In genomic region chr5:150138551-150139265, GRCh38 we compare ENCODE assay signal across 9 cellular contexts. TPM values are rescaled to one million over a fixed set of nuclear protein-coding genes. Genes with fewer than 3 reads are reported as not detected.
A peak's percentile ranks its signal among the peaks of the same experiment; 100 is the strongest.
DNase-seq lines count a peak whose midpoint lies in the region; ATAC-seq and TF ChIP-seq lines count a peak whose summit lies in the region.
"Had no signal": no experiment of that assay in that cellular context is flagged by ENCODE, and none has a peak within 500 bp of the region (broad histone marks: within the 10 kb centered on the region; RNA-seq: fewer than 3 reads in every experiment).

No MANE protein-coding gene starts in this region.

- H3K9me2 ChIP-seq in hepatocyte (replicated peaks; ENCODE audit: insufficient read depth) (no peaks in the 10 kb centered on the region), PC-3 (replicated peaks; ENCODE audit: low read length) (no peaks in the 10 kb centered on the region)

- no peaks in the 10 kb centered on the region for H3F3A ChIP-seq in PC-3 (ENCODE audit: low read length, unreplicated experiment)

- H3K9me3 ChIP-seq in ascending aorta, result no peaks in the 10 kb centered on the region
- H3K9me3 ChIP-seq in hepatocyte (ENCODE audit: low read depth), result no peaks in the 10 kb centered on the region
- H3K9me3 ChIP-seq in WERI-Rb-1 (ENCODE audit: severe bottlenecking), result no peaks in the 10 kb centered on the region
- H3K9me3 ChIP-seq in PC-3 (ENCODE audit: low read length), result no peaks in the 10 kb centered on the region

- CTCF ChIA-PET in PC-3 (lab: Charles Lee), result no interaction called here

- no peak overlapping the region for H2AFZ ChIP-seq in hepatocyte
- no peak overlapping the region for H2AFZ ChIP-seq in PC-3 (ENCODE audit: low read length)

- ATAC-seq in PC-3, result no peak

- no peak overlapping the region for H3K9ac ChIP-seq in PC-3 (ENCODE audit: low read length)

- H3K27ac ChIP-seq in ascending aorta (peak overlapping the region; percentile 98 to 99), hepatocyte (peak overlapping the region; percentile 93), WERI-Rb-1 (no peak overlapping the region), PC-3 (ENCODE audit: low read length) (no peak overlapping the region)

- H3K4me3 ChIP-seq in ascending aorta (peak overlapping the region; percentile 0 to 43), hepatocyte (no peak overlapping the region), WERI-Rb-1 (ENCODE audit: low read depth, low read length) (no peak overlapping the region), PC-3 (ENCODE audit: low read length) (no peak overlapping the region)

- intact Hi-C loops in ascending aorta (cut with DNase I) (loop anchor here (2.0 to 10.0 kb wide), 2 partner anchors 16 to 1536 kb away; partner anchors contain the start of gene PDGFRB), PC-3 (cut with micrococcal nuclease) (loop anchor here (10.0 kb wide), 1 partner anchor 296 kb away; no protein-coding TSS in a partner anchor)

- POLR2A ChIA-PET in PC-3 (lab: Charles Lee; ENCODE audit: unreplicated experiment), result no interaction called here

- H3K79me2 ChIP-seq in hepatocyte, result peaks cover 20% of the 10 kb centered on the region
- no peaks in the 10 kb centered on the region for H3K79me2 ChIP-seq in PC-3 (ENCODE audit: low read length)

- H3K4me2 ChIP-seq in hepatocyte (peak overlapping the region; percentile 51), PC-3 (ENCODE audit: low read length) (no peak overlapping the region)

- H4K20me1 ChIP-seq in hepatocyte (ENCODE audit: insufficient read depth, poor library complexity, severe bottlenecking), result no peaks in the 10 kb centered on the region
- no peaks in the 10 kb centered on the region for H4K20me1 ChIP-seq in PC-3 (ENCODE audit: low read length)

- BruUV-seq in PC-3 (replicated peaks; lab: Mats Ljungman, UMichigan), result no TSS peak

- H3K36me3 ChIP-seq in ascending aorta, result peaks cover 3 to 29% of the 10 kb centered on the region in 2 donors
- H3K36me3 ChIP-seq in hepatocyte (replicated peaks; ENCODE audit: insufficient read depth, low read depth), result no peaks in the 10 kb centered on the region
- H3K36me3 ChIP-seq in WERI-Rb-1, result no peaks in the 10 kb centered on the region
- no peaks in the 10 kb centered on the region for H3K36me3 ChIP-seq in PC-3 (ENCODE audit: low read depth, low read length)

- H3K27me3 ChIP-seq in ascending aorta (no peaks in the 10 kb centered on the region), hepatocyte (no peaks in the 10 kb centered on the region), WERI-Rb-1 (ENCODE audit: insufficient read depth, low read depth, severe bottlenecking) (no peaks in the 10 kb centered on the region), PC-3 (ENCODE audit: low read length) (no peaks in the 10 kb centered on the region)

- TF ChIP-seq CTCF in ascending aorta (IDR thresholded peaks at IDR 0.05) (no peak), hepatocyte (IDR thresholded peaks at IDR 0.05; ENCODE audit: poor library complexity) (no peak), WERI-Rb-1 (IDR thresholded peaks at IDR 0.05; ENCODE audit: low read depth, low read length) (no peak), PC-3 (conservative IDR thresholded peaks at IDR 0.05; ENCODE audit: low read depth, low read length) (no peak)

- WGBS in hepatocyte (ENCODE audit: low lambda C conversion rate, missing lambda C conversion rate), result 20% methylated on average over 9 of the region's 10 CpGs

- peaks cover 72 to 95% of the 10 kb centered on the region in 2 donors for H3K4me1 ChIP-seq in ascending aorta
- H3K4me1 ChIP-seq in hepatocyte (ENCODE audit: insufficient read depth), result peaks cover 71% of the 10 kb centered on the region
- H3K4me1 ChIP-seq in PC-3 (ENCODE audit: insufficient read depth, low read length), result peaks cover 8% of the 10 kb centered on the region

- DNase-seq in EH (ENCODE audit: low read depth) (peak; percentile 98), ascending aorta (ENCODE audit: low spot score in 2 of 2) (peak in 1 of 2 donors; percentile 93), hepatocyte (ENCODE audit: low spot score) (peak; percentile 84), renal cortical epithelial cell (ENCODE audit: low read depth) (peak; percentile 65), WERI-Rb-1 (no peak), AML-193 (lab: John Stamatoyannopoulos, UW) (no peak), PC-3 (no peak), NCI-H510A treated with DMSO at 0.1 percent for 48 hours (lab: John Stamatoyannopoulos, UW) (no peak)

RNA-seq across cellular contexts. Expression of gene PDGFRB, which starts 16.9 kb away (rescaled TPM):
- total RNA-seq in ascending aorta (341 TPM), hepatocyte (36.8 and 55.1 TPM in 2 replicates), renal cortical epithelial cell (0.30 and 0.52 TPM in 2 replicates), PC-3 (2014; rRNA removed) (0.12 and 0.66 TPM in 2 replicates)
- 55.2 and 62.9 TPM in 2 replicates for polyA plus RNA-seq in hepatocyte

RNA-seq across cellular contexts. Expression of gene CDX1, which starts 27.9 kb away (rescaled TPM):
- not detected for total RNA-seq in ascending aorta
- total RNA-seq in hepatocyte, result 54.6 and 58.2 TPM in 2 replicates
- 43.3 and 46.9 TPM in 2 replicates for polyA plus RNA-seq in hepatocyte
- total RNA-seq in renal cortical epithelial cell, result not detected in 2 replicates
- not detected in 2 replicates for total RNA-seq in PC-3 (2014; rRNA removed)
- total RNA-seq: activated CD8-positive, alpha-beta memory T cell treated with anti-CD3 and anti-CD28 coated beads for 36 hours had no signal

RNA-seq across cellular contexts. Expression of gene SLC6A7, which starts 51.2 kb away (rescaled TPM):
- total RNA-seq in ascending aorta (not detected), hepatocyte (0.88 and 1.1 TPM in 2 replicates), renal cortical epithelial cell (not detected in 2 replicates), PC-3 (2014; rRNA removed) (0.29 and 0.35 TPM in 2 replicates)
- 0.39 and 0.99 TPM in 2 replicates for polyA plus RNA-seq in hepatocyte
- total RNA-seq: activated CD8-positive, alpha-beta memory T cell treated with anti-CD3 and anti-CD28 coated beads for 36 hours had no signal

RNA-seq across cellular contexts. Expression of gene CSF1R, which starts 52.4 kb away (rescaled TPM):
- total RNA-seq in ascending aorta (70.9 TPM), hepatocyte (4.5 and 4.7 TPM in 2 replicates), renal cortical epithelial cell (not detected in 2 replicates), PC-3 (2014; rRNA removed) (not detected in 2 replicates)
- polyA plus RNA-seq in hepatocyte, result 3.6 and 5.1 TPM in 2 replicates
- total RNA-seq: activated CD8-positive, alpha-beta memory T cell treated with anti-CD3 and anti-CD28 coated beads for 36 hours had no signal

Comparison
In these comparisons a context has a peak if more than half of its experiments do, and no peak if none do; other contexts are left out.
1. DNase-seq: peak in EH (single experiment), hepatocyte (single experiment) and renal cortical epithelial cell (single experiment); none in WERI-Rb-1 (single experiment), AML-193 (0 of 2), PC-3 (single experiment) and NCI-H510A treated with DMSO at 0.1 percent for 48 hours (single experiment).
2. H3K27ac ChIP-seq: peak in ascending aorta (2 of 2) and hepatocyte (single experiment); none in WERI-Rb-1 (single experiment) and PC-3 (single experiment).
3. H3K4me3 ChIP-seq: peak in ascending aorta (2 of 2); none in hepatocyte (single experiment), WERI-Rb-1 (single experiment) and PC-3 (single experiment).
4. RNA of gene PDGFRB, which starts 16.9 kb away (total RNA-seq): 341 TPM in ascending aorta (single experiment) and 36.8 to 55.1 TPM in hepatocyte; 0.12 to 0.66 TPM in PC-3 and 0.30 to 0.52 TPM in renal cortical epithelial cell; every median in the first group is over 10 times any median in the second.
5. RNA of gene CDX1, which starts 27.9 kb away (total RNA-seq): 54.6 to 58.2 TPM in hepatocyte; not detected in ascending aorta (single experiment), not detected in renal cortical epithelial cell and not detected in PC-3; every median in the first group is over 10 times any median in the second.